Comparison of ENCODE assay signal across 1 cellular context in genomic region chr5:59673438-59674058, GRCh38.
TF ChIP-seq lines count a peak whose summit lies in the region.

No MANE protein-coding gene starts in this region.

TF ChIP-seq in H1, 55 proteins besides CTCF, POLR2A, EP300 and RAD21 (continued from another document):
- TF ChIP-seq SIX5 (IDR thresholded peaks at IDR 0.05; ENCODE audit: low read depth, low read length): no peak
